ENCODE assay signal across 12 cellular contexts in genomic region chr7:132501956-132502355, GRCh38.
"Had no signal": no experiment of that assay in that cellular context is flagged by ENCODE, and none has a peak within 500 bp of the region (broad histone marks: within the 10 kb centered on the region; RNA-seq: fewer than 3 reads in every experiment).

No MANE protein-coding gene starts in this region.

- H3K4me3 Mint-ChIP-seq: activated naive CD8-positive, alpha-beta T cell treated with anti-CD3 and anti-CD28 coated beads, Interleukin-2, amount 50 U/mL, for 24 hours; activated T-helper 1 cell treated with anti-CD3 and anti-CD28 coated beads, Interleukin-12 subunit alpha, Interleukin-12 subunit beta, Interleukin-2, Interleukin-4 antibody, amounts not matched to agents 30 ng/mL and 10 ng/mL and 1 ng/mL, durations not matched to agents 14 hours and 24 hours and 36 hours; dendritic cell treated with granulocyte-macrophage colony-stimulating factor and Interleukin-4, amounts not matched to agents 40 ng/mL and 50 ng/mL, for 4 days; nephron; stimulated activated memory B cell treated with anti-CD40 and anti-IgM and Interleukin-4, amounts not matched to agents 10 μg/mL and 1 μg/mL and 100 μg/mL, for 72 hours had no signal

- H3K27ac Mint-ChIP-seq: activated naive CD8-positive, alpha-beta T cell treated with anti-CD3 and anti-CD28 coated beads, Interleukin-2, amount 50 U/mL, for 24 hours; activated T-helper 1 cell treated with anti-CD3 and anti-CD28 coated beads, Interleukin-12 subunit alpha, Interleukin-12 subunit beta, Interleukin-2, Interleukin-4 antibody, amounts not matched to agents 30 ng/mL and 10 ng/mL and 1 ng/mL, durations not matched to agents 14 hours and 24 hours and 36 hours; dendritic cell treated with granulocyte-macrophage colony-stimulating factor and Interleukin-4, amounts not matched to agents 40 ng/mL and 50 ng/mL, for 4 days; nephron; stimulated activated memory B cell treated with anti-CD40 and anti-IgM and Interleukin-4, amounts not matched to agents 10 μg/mL and 1 μg/mL and 100 μg/mL, for 72 hours had no signal

- H3K36me3 Mint-ChIP-seq: stimulated activated memory B cell treated with anti-CD40 and anti-IgM and Interleukin-4, amounts not matched to agents 10 μg/mL and 1 μg/mL and 100 μg/mL, for 72 hours had no signal

- DNase-seq: activated CD4-positive, alpha-beta T cell treated with anti-CD3 and anti-CD28 coated beads, Interleukin-2, amount 50 U/mL, for 1 hour; activated CD8-positive, alpha-beta memory T cell treated with anti-CD3 and anti-CD28 coated beads for 24 hours; activated naive CD8-positive, alpha-beta T cell treated with anti-CD3 and anti-CD28 coated beads, Interleukin-2, amount 50 U/mL, for 24 hours; cerebellar nuclear complex; hypothalamus; kidney; SW 1271 had no signal

- ATAC-seq: activated naive CD8-positive, alpha-beta T cell treated with anti-CD3 and anti-CD28 coated beads, Interleukin-2, amount 50 U/mL, for 24 hours had no signal

- H3K27me3 Mint-ChIP-seq: activated naive CD8-positive, alpha-beta T cell treated with anti-CD3 and anti-CD28 coated beads, Interleukin-2, amount 50 U/mL, for 24 hours had no signal

- H3K9me3 ChIP-seq: breast epithelium had no signal

- FAIRE-seq: kidney had no signal

- H3K4me1 Mint-ChIP-seq: activated naive CD8-positive, alpha-beta T cell treated with anti-CD3 and anti-CD28 coated beads, Interleukin-2, amount 50 U/mL, for 24 hours; stimulated activated memory B cell treated with anti-CD40 and anti-IgM and Interleukin-4, amounts not matched to agents 10 μg/mL and 1 μg/mL and 100 μg/mL, for 72 hours had no signal

- H3K27me3 ChIP-seq: breast epithelium had no signal

- H3K27ac ChIP-seq: breast epithelium had no signal

- H3K4me3 ChIP-seq: breast epithelium had no signal

- H3K4me1 ChIP-seq: breast epithelium had no signal

- H3K9me3 Mint-ChIP-seq: activated naive CD8-positive, alpha-beta T cell treated with anti-CD3 and anti-CD28 coated beads, Interleukin-2, amount 50 U/mL, for 24 hours; activated T-helper 1 cell treated with anti-CD3 and anti-CD28 coated beads, Interleukin-12 subunit alpha, Interleukin-12 subunit beta, Interleukin-2, Interleukin-4 antibody, amounts not matched to agents 30 ng/mL and 10 ng/mL and 1 ng/mL, durations not matched to agents 14 hours and 24 hours and 36 hours; dendritic cell treated with granulocyte-macrophage colony-stimulating factor and Interleukin-4, amounts not matched to agents 40 ng/mL and 50 ng/mL, for 4 days; nephron; stimulated activated memory B cell treated with anti-CD40 and anti-IgM and Interleukin-4, amounts not matched to agents 10 μg/mL and 1 μg/mL and 100 μg/mL, for 72 hours had no signal

- H3K36me3 ChIP-seq: breast epithelium had no signal
